ENCODE assay signal across 8 cellular contexts in the genomic region with DNA sequence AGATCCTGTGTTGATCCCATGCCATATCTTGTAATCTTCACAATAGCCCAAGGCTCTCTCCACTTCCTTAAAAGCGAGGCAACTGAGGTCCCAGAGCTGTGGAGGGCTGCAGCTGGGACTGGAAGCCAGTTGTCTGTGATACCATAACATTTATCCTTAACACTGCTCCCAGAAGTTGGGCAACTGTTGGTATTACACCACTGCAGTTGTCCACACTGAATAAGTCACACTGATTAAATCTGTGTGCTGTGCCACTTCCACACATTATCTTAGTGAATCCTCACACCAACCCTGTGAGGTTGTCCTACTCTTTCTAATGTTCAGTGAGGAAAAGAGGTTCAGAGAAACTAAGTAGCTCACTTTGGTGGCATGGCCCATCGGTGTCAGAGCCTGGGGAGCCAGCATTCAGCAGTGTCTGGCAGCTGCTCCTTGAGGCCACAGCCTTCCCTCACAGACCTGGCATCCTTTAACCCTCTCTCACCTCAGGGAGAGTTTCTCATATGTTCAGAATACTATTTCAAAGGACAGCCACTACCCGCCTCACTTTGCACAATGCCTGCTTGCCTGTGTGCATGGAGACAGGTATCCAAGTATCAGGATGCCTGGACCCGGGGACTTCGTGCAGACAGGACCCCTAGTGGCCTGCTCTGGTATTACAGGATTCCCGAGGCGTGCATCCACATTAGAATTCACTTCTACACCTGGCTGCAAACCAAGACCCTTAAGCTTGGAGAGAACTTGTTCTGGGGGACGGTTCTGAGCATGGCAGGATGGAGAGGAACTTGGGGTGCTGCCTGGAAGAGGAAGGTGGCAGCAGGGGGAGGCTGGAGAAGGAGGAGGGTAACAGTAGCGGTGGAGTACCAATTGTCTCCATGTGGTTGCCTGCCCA.
DNase-seq lines count a peak whose midpoint lies in the region; ATAC-seq and TF ChIP-seq lines count a peak whose summit lies in the region.

No MANE protein-coding gene starts in this region.

- H3K4me1 Mint-ChIP-seq in activated CD8-positive, alpha-beta T cell treated with anti-CD3 and anti-CD28 coated beads for 36 hours (ENCODE audit: low read depth) = no peaks in the 10 kb centered on the region
- H3K4me1 Mint-ChIP-seq in naive B cell = peaks cover 0 to 3% (median 2%) of the 10 kb centered on the region in 3 donors

- TF ChIP-seq POLR2A in GM18505 (IDR thresholded peaks at IDR 0.05; ENCODE audit: borderline replicate concordance, extremely low read depth, insufficient read depth, insufficient read length) = no peak

- H3K27me3 ChIP-seq in AG04450 (ENCODE audit: control insufficient read depth, insufficient read depth, low read length) = peaks cover 2% of the 10 kb centered on the region

- DNase-seq in AG04450 (ENCODE audit: low read depth, low spot score) (peak; percentile 15), NCI-H2227 (lab: John Stamatoyannopoulos, UW; ENCODE audit: unreplicated experiment) (peak; percentile 62), epithelial cell of proximal tubule (ENCODE audit: low read depth) (no peak), naive B cell (peak; percentile 5), stromal cell of bone marrow (ENCODE audit: low read depth) (peak; percentile 13)
- DNase-seq in activated CD8-positive, alpha-beta T cell treated with anti-CD3 and anti-CD28 coated beads for 36 hours = peak; percentile 60

- H3K27ac Mint-ChIP-seq in activated CD8-positive, alpha-beta T cell treated with anti-CD3 and anti-CD28 coated beads for 36 hours = no peak overlapping the region
- H3K27ac Mint-ChIP-seq in naive B cell = peak overlapping the region in 1 of 6 donors; percentile 67

- H3K36me3 Mint-ChIP-seq in activated CD8-positive, alpha-beta T cell treated with anti-CD3 and anti-CD28 coated beads for 36 hours (ENCODE audit: low read depth) = no peaks in the 10 kb centered on the region
- H3K36me3 Mint-ChIP-seq in naive B cell = no peaks in the 10 kb centered on the region

- H3K4me3 ChIP-seq in AG04450 (ENCODE audit: low read depth, low read length) (no peak overlapping the region), GM12875 (ENCODE audit: low read depth, low read length) (no peak overlapping the region), epithelial cell of proximal tubule (ENCODE audit: low read depth, low read length) (no peak overlapping the region)

- no peaks in the 10 kb centered on the region for H3K9me3 ChIP-seq in AG04450 (ENCODE audit: control insufficient read depth, insufficient read depth, low read length)

- no peak overlapping the region for H3K4me3 Mint-ChIP-seq in activated CD8-positive, alpha-beta T cell treated with anti-CD3 and anti-CD28 coated beads for 36 hours
- no peak overlapping the region for H3K4me3 Mint-ChIP-seq in naive B cell

- peak; percentile 55 for ATAC-seq in activated CD8-positive, alpha-beta T cell treated with anti-CD3 and anti-CD28 coated beads for 36 hours
- ATAC-seq in naive B cell (ENCODE audit: low read depth in 2 of 2) = no peak
- no peak for ATAC-seq in GM18505 (IDR thresholded peaks at IDR 0.05; ENCODE audit: unreplicated experiment)

- no peak overlapping the region for H3K27ac ChIP-seq in AG04450 (ENCODE audit: low read depth, low read length)

- CTCF ChIA-PET in AG04450 (lab: Charles Lee) = interaction anchor here (0.6 to 1.9 kb wide), 35 partner anchors 8 to 499 kb away, joined by 3 to 10 read pairs (median 3); partner anchors contain the start of gene GRIK4
- CTCF ChIA-PET in activated CD8-positive, alpha-beta T cell treated with anti-CD3 and anti-CD28 coated beads for 36 hours (lab: Charles Lee) = interaction anchor here (0.6 to 2.1 kb wide), 16 partner anchors 9 to 1199 kb away, joined by 3 to 9 read pairs (median 4); partner anchors contain the start of gene GRIK4

- intact Hi-C loops in activated CD8-positive, alpha-beta T cell treated with anti-CD3 and anti-CD28 coated beads for 36 hours (cut with micrococcal nuclease) = no loop called here

- no peaks in the 10 kb centered on the region for H3K9me3 Mint-ChIP-seq in activated CD8-positive, alpha-beta T cell treated with anti-CD3 and anti-CD28 coated beads for 36 hours
- H3K9me3 Mint-ChIP-seq in naive B cell = no peaks in the 10 kb centered on the region

- peak; percentile 95 for TF ChIP-seq CTCF in AG04450 (IDR thresholded peaks at IDR 0.05; ENCODE audit: low read depth, low read length)
- TF ChIP-seq CTCF in GM12875 (IDR thresholded peaks at IDR 0.05; ENCODE audit: borderline replicate concordance, insufficient read depth, low read depth, low read length) = peak; percentile 88
- peak; percentile 93 for TF ChIP-seq CTCF in activated CD8-positive, alpha-beta T cell treated with anti-CD3 and anti-CD28 coated beads for 36 hours (IDR thresholded peaks at IDR 0.05)
- TF ChIP-seq CTCF in epithelial cell of proximal tubule (conservative IDR thresholded peaks at IDR 0.05; ENCODE audit: low read depth, low read length) = peak; percentile 92

- POLR2A ChIA-PET in AG04450 (lab: Yijun Ruan, JAX) = no interaction called here
- POLR2A ChIA-PET in activated CD8-positive, alpha-beta T cell treated with anti-CD3 and anti-CD28 coated beads for 36 hours (lab: Charles Lee) = no interaction called here

- H3K27me3 Mint-ChIP-seq in activated CD8-positive, alpha-beta T cell treated with anti-CD3 and anti-CD28 coated beads for 36 hours = peaks cover 15% of the 10 kb centered on the region
- H3K27me3 Mint-ChIP-seq in naive B cell = peaks cover 26 to 38% (median 26%) of the 10 kb centered on the region in 3 donors
